Comparison of ENCODE assay signal across 20 cellular contexts in the genomic region with DNA sequence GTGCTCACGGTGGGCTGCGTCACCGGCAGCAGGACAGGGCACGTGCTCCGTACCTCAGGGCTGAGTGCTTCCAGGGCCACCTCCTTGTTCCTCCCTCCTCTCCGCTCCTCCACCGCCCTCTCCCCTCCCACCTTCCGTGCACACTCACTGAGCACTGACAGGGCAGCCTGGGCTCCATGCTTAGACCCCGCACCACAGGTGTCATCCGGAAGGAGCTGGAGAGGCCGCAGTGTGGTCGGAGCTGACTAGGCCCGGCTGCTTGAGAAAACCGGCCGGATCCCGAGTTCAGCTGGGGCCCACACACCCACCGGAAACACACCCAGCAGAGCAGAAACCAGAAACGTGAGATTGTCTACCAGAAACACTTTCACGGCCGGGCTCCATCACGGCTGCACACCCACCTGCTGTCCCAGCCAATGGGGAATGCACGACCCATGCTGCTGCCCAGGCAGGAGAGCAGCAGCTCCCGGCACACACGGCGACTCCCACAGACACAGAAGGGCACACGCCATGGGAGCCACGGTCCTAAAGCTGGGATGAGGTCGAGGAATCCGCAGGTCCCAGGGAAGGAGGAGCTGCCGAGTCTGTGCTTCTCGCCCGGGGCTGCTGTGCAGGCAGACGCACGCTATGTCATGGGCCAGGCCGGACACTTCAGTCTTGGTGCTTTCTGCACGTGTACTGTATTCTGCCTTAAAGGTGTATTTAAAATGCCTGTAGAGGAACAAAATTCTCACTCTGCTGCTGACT.
"Had no signal": no experiment of that assay in that cellular context is flagged by ENCODE, and none has a peak within 500 bp of the region (broad histone marks: within the 10 kb centered on the region; RNA-seq: fewer than 3 reads in every experiment).

No MANE protein-coding gene starts in this region.

- H3K36me3 ChIP-seq: gastrocnemius medialis, heart left ventricle, pancreas, sigmoid colon, thoracic aorta, upper lobe of right lung had no signal

- H3K4me1 ChIP-seq: heart left ventricle, pancreas, upper lobe of right lung had no signal

- DNase-seq: activated CD4-positive, alpha-beta T cell treated with anti-CD3 and anti-CD28 coated beads for 48 hours; activated CD4-positive, CD25-positive, alpha-beta regulatory T cell; activated CD8-positive, alpha-beta T cell treated with anti-CD3 and anti-CD28 coated beads for 36 hours; activated naive CD4-positive, alpha-beta T cell treated with Interleukin-2 at 50 U/mL for 16 hours; activated T-cell treated with anti-CD3 and anti-CD28 coated beads, Interleukin-2, amount 50 U/mL, for 24 hours; effector CD4-positive, alpha-beta T cell; gastrocnemius medialis; left colon; midbrain; sigmoid colon; stimulated activated CD4-positive, alpha-beta T cell treated with anti-CD3 and anti-CD28 coated beads, Interleukin-4, amount 100 ng/mL, for 4 hours; stimulated activated naive B cell treated with anti-CD40 and anti-IgM and Interleukin-4, amounts not matched to agents 10 μg/mL and 1 μg/mL and 100 μg/mL, for 72 hours; T-helper 1 cell; T-helper 9 cell; upper lobe of right lung had no signal

- H3K9me3 ChIP-seq: gastrocnemius medialis, heart left ventricle, pancreas, sigmoid colon, thoracic aorta, upper lobe of right lung had no signal

- H3K27ac ChIP-seq: gastrocnemius medialis, heart left ventricle, pancreas, sigmoid colon, thoracic aorta, upper lobe of right lung had no signal

- H3K4me3 ChIP-seq: gastrocnemius medialis, heart left ventricle, pancreas, sigmoid colon, thoracic aorta, upper lobe of right lung had no signal

- H3K27me3 ChIP-seq: gastrocnemius medialis, pancreas, sigmoid colon, upper lobe of right lung had no signal

- ATAC-seq: activated CD8-positive, alpha-beta T cell treated with anti-CD3 and anti-CD28 coated beads for 36 hours; esophagus mucosa; gastrocnemius medialis; heart left ventricle; left colon; pancreas; SK-N-SH treated with all-trans-retinoic acid at 6 μM for 48 hours; stimulated activated naive B cell treated with anti-CD40 and anti-IgM and Interleukin-4, amounts not matched to agents 10 μg/mL and 1 μg/mL and 100 μg/mL, for 72 hours; upper lobe of right lung had no signal
